ENCODE assay signal across 9 cellular contexts in genomic region chr1:39132505-39133339, GRCh38.
DNase-seq lines count a peak whose midpoint lies in the region; ATAC-seq and TF ChIP-seq lines count a peak whose summit lies in the region.
"Had no signal": no experiment of that assay in that cellular context is flagged by ENCODE, and none has a peak within 500 bp of the region (broad histone marks: within the 10 kb centered on the region; RNA-seq: fewer than 3 reads in every experiment).

No MANE protein-coding gene starts in this region.

- WGBS in gastroesophageal sphincter (ENCODE audit: low coverage in 1 of 2), 2 donors, result 47 to 83% methylated on average over 1 to 5 of the region's 9 CpGs

- POLR2A ChIA-PET in CD4-positive, alpha-beta T cell (lab: Charles Lee), result no interaction called here

- H3K79me2 ChIP-seq in osteoblast (ENCODE audit: insufficient read depth, low read length), result peaks cover 72% of the 10 kb centered on the region

- no peak overlapping the region for H3K4me3 Mint-ChIP-seq in stimulated activated memory B cell treated with anti-CD40 and anti-IgM and Interleukin-4, amounts not matched to agents 10 μg/mL and 1 μg/mL and 100 μg/mL, for 72 hours
- H3K4me3 Mint-ChIP-seq in CD4-positive, alpha-beta T cell, result no peak overlapping the region
- H3K4me3 Mint-ChIP-seq: activated naive CD4-positive, alpha-beta T cell treated with anti-CD3 and anti-CD28 coated beads, Interleukin-2, amount 50 U/mL, for 24 hours had no signal

- H3K36me3 Mint-ChIP-seq in stimulated activated memory B cell treated with anti-CD40 and anti-IgM and Interleukin-4, amounts not matched to agents 10 μg/mL and 1 μg/mL and 100 μg/mL, for 72 hours, result no peaks in the 10 kb centered on the region
- H3K36me3 Mint-ChIP-seq in CD4-positive, alpha-beta T cell (ENCODE audit: low read depth), result no peaks in the 10 kb centered on the region
- H3K36me3 Mint-ChIP-seq: activated naive CD4-positive, alpha-beta T cell treated with anti-CD3 and anti-CD28 coated beads, Interleukin-2, amount 50 U/mL, for 24 hours had no signal

- peak in 2 of 4 experiments; percentile 16 to 42 for TF ChIP-seq CTCF in gastroesophageal sphincter (IDR thresholded peaks at IDR 0.05)
- TF ChIP-seq CTCF in osteoblast (IDR thresholded peaks at IDR 0.05; ENCODE audit: extremely low read depth, low read depth, low read length), result no peak
- no peak for TF ChIP-seq CTCF in CD4-positive, alpha-beta T cell (IDR thresholded peaks at IDR 0.05)

- no peak for TF ChIP-seq EP300 in gastroesophageal sphincter (IDR thresholded peaks at IDR 0.05)

- peaks cover 7% of the 10 kb centered on the region for H3K4me1 Mint-ChIP-seq in stimulated activated memory B cell treated with anti-CD40 and anti-IgM and Interleukin-4, amounts not matched to agents 10 μg/mL and 1 μg/mL and 100 μg/mL, for 72 hours
- peaks cover 11% of the 10 kb centered on the region for H3K4me1 Mint-ChIP-seq in CD4-positive, alpha-beta T cell (ENCODE audit: low read depth)

- H3K27me3 ChIP-seq in gastroesophageal sphincter, result no peaks in the 10 kb centered on the region
- H3K27me3 ChIP-seq in osteoblast (ENCODE audit: insufficient read depth, low read length), result no peaks in the 10 kb centered on the region
- H3K27me3 ChIP-seq in CD4-positive, alpha-beta T cell (ENCODE audit: control insufficient read depth, insufficient read depth, low read length), result no peaks in the 10 kb centered on the region

- H3K9me3 Mint-ChIP-seq in stimulated activated memory B cell treated with anti-CD40 and anti-IgM and Interleukin-4, amounts not matched to agents 10 μg/mL and 1 μg/mL and 100 μg/mL, for 72 hours, result no peaks in the 10 kb centered on the region
- H3K9me3 Mint-ChIP-seq in CD4-positive, alpha-beta T cell, result no peaks in the 10 kb centered on the region
- H3K9me3 Mint-ChIP-seq: activated naive CD4-positive, alpha-beta T cell treated with anti-CD3 and anti-CD28 coated beads, Interleukin-2, amount 50 U/mL, for 24 hours had no signal

- peaks cover 16% of the 10 kb centered on the region for H4K20me1 ChIP-seq in osteoblast (ENCODE audit: insufficient read depth, low read length)

- H3K27me3 Mint-ChIP-seq in stimulated activated memory B cell treated with anti-CD40 and anti-IgM and Interleukin-4, amounts not matched to agents 10 μg/mL and 1 μg/mL and 100 μg/mL, for 72 hours, result no peaks in the 10 kb centered on the region
- no peaks in the 10 kb centered on the region for H3K27me3 Mint-ChIP-seq in CD4-positive, alpha-beta T cell
- H3K27me3 Mint-ChIP-seq: activated naive CD4-positive, alpha-beta T cell treated with anti-CD3 and anti-CD28 coated beads, Interleukin-2, amount 50 U/mL, for 24 hours had no signal

- H3K9me3 ChIP-seq in gastroesophageal sphincter (no peaks in the 10 kb centered on the region), osteoblast (ENCODE audit: low read depth, low read length) (no peaks in the 10 kb centered on the region)
- no peaks in the 10 kb centered on the region for H3K9me3 ChIP-seq in CD4-positive, alpha-beta T cell (ENCODE audit: control insufficient read depth, low read length)

- CTCF ChIA-PET in CD4-positive, alpha-beta T cell (lab: Charles Lee), result no interaction called here

- peak overlapping the region; percentile 12 for H3K4me2 ChIP-seq in osteoblast (ENCODE audit: insufficient read depth, low read length)

- no peak overlapping the region for H3K4me3 ChIP-seq in gastroesophageal sphincter
- H3K4me3 ChIP-seq in osteoblast (ENCODE audit: insufficient read depth, low read length), result no peak overlapping the region

- TF ChIP-seq POLR2A in gastroesophageal sphincter (IDR thresholded peaks at IDR 0.05), result no peak

- H2AFZ ChIP-seq in osteoblast (ENCODE audit: low read length), result no peak overlapping the region

- no peaks in the 10 kb centered on the region for H3K36me3 ChIP-seq in gastroesophageal sphincter
- H3K36me3 ChIP-seq in osteoblast (ENCODE audit: insufficient read depth, low read length), result no peaks in the 10 kb centered on the region

- H3K27ac Mint-ChIP-seq in stimulated activated memory B cell treated with anti-CD40 and anti-IgM and Interleukin-4, amounts not matched to agents 10 μg/mL and 1 μg/mL and 100 μg/mL, for 72 hours, result no peak overlapping the region
- H3K27ac Mint-ChIP-seq in CD4-positive, alpha-beta T cell, result no peak overlapping the region

- ATAC-seq in gastroesophageal sphincter (peak; percentile 79), GM21447 (IDR thresholded peaks at IDR 0.05; ENCODE audit: unreplicated experiment) (no peak)
- no peak for ATAC-seq in stimulated activated memory B cell treated with anti-CD40 and anti-IgM and Interleukin-4, amounts not matched to agents 10 μg/mL and 1 μg/mL and 100 μg/mL, for 72 hours
- no peak for ATAC-seq in CD4-positive, alpha-beta T cell (ENCODE audit: poor library complexity)

- intact Hi-C loops in CD4-positive, alpha-beta T cell (cut with DNase I, micrococcal nuclease), result no loop called here

- H3K27ac ChIP-seq in gastroesophageal sphincter, result peak overlapping the region in 3 of 4 donors; percentile 61 to 72 (median 66)
- peak overlapping the region; percentile 7 for H3K27ac ChIP-seq in osteoblast (ENCODE audit: low read depth, low read length)
- no peak overlapping the region for H3K27ac ChIP-seq in CD4-positive, alpha-beta T cell (ENCODE audit: low read depth, low read length)

- H3K4me1 ChIP-seq in gastroesophageal sphincter, result peaks cover 8 to 80% (median 24%) of the 10 kb centered on the region in 3 donors
- H3K4me1 ChIP-seq in osteoblast (ENCODE audit: insufficient read depth, low read length), result peaks cover 31% of the 10 kb centered on the region

- DNase-seq in DMS153 treated with DMSO at 0.1 percent for 48 hours (lab: John Stamatoyannopoulos, UW; ENCODE audit: unreplicated experiment) (peak; percentile 92), osteoblast (ENCODE audit: insufficient read length, low spot score, missing footprints) (no peak), SK-N-DZ (ENCODE audit: low spot score) (no peak)
- no peak for DNase-seq in CD4-positive, alpha-beta T cell

TF ChIP-seq in PFSK-1, 5 proteins besides CTCF, POLR2A, EP300 and RAD21:
- TF ChIP-seq POLR2AphosphoS5 (IDR thresholded peaks at IDR 0.05; ENCODE audit: low read depth, low read length) (no peak), SIN3A (IDR thresholded peaks at IDR 0.05; ENCODE audit: borderline replicate concordance, insufficient read depth, low read length) (peak; percentile 77; the same call in 1 of the 2 replicates), REST (IDR thresholded peaks at IDR 0.05; ENCODE audit: insufficient read depth in 1 of 2, low read depth in 2 of 2, low read length in 2 of 2) (no peak), TAF1 (IDR thresholded peaks at IDR 0.05; ENCODE audit: borderline replicate concordance, insufficient read depth, low read length) (no peak), FOXP2 (optimal IDR thresholded peaks at IDR 0.05; ENCODE audit: borderline replicate concordance, extremely low read depth, extremely low read length, insufficient read depth) (no peak)
TF ChIP-seq in PFSK-1: peak in this region for 1.
